8 cellular contexts compared by ENCODE assay signal in genomic region chr2:119174216-119174992, GRCh38. TPM values are rescaled to one million over a fixed set of nuclear protein-coding genes. Genes with fewer than 3 reads are reported as not detected.
DNase-seq lines count a peak whose midpoint lies in the region; ATAC-seq and TF ChIP-seq lines count a peak whose summit lies in the region.

No MANE protein-coding gene starts in this region.

- H2BK12ac ChIP-seq in trophoblast cell (ENCODE audit: low read length) = no peak overlapping the region

- H3K27me3 ChIP-seq in esophagus muscularis mucosa = peaks cover 0 to 13% (median 0%) of the 10 kb centered on the region in 4 donors
- peaks cover 2% of the 10 kb centered on the region for H3K27me3 ChIP-seq in trophoblast cell (ENCODE audit: insufficient read depth, low read length)

- H3K36me3 Mint-ChIP-seq in activated CD8-positive, alpha-beta memory T cell treated with anti-CD3 and anti-CD28 coated beads, Interleukin-2, amount 10 ng/mL, durations not matched to agents 7 days and 5 days = no peaks in the 10 kb centered on the region

- 85% methylated on average over 13 of the region's 22 CpGs for WGBS in esophagus muscularis mucosa
- no CpG with 5 or more reads among the region's 22 CpGs for WGBS in trophoblast cell (ENCODE audit: extremely low coverage, insufficient coverage, insufficient read length)

- peak; percentile 20 to 49 (median 27) for TF ChIP-seq CTCF in esophagus muscularis mucosa (IDR thresholded peaks at IDR 0.05)

- no peak overlapping the region for H3K18ac ChIP-seq in trophoblast cell (ENCODE audit: low read length)

- no peak overlapping the region for H3K4me3 ChIP-seq in esophagus muscularis mucosa
- no peak overlapping the region for H3K4me3 ChIP-seq in trophoblast cell (ENCODE audit: low read depth, low read length)

- H3K9me3 ChIP-seq in esophagus muscularis mucosa (no peaks in the 10 kb centered on the region), trophoblast cell (ENCODE audit: insufficient read depth, low read depth, low read length) (peaks cover 6% of the 10 kb centered on the region)

- no peak for TF ChIP-seq POLR2A in esophagus muscularis mucosa (IDR thresholded peaks at IDR 0.05; ENCODE audit: low read depth)

- no peak overlapping the region for H4K8ac ChIP-seq in trophoblast cell (ENCODE audit: low read depth, low read length)

- H2BK5ac ChIP-seq in trophoblast cell (ENCODE audit: low read depth, low read length, poor library complexity) = no peak overlapping the region

- H4K12ac ChIP-seq in trophoblast cell (ENCODE audit: low read depth, low read length) = no peak overlapping the region

- no peaks in the 10 kb centered on the region for H3K27me3 Mint-ChIP-seq in activated CD8-positive, alpha-beta memory T cell treated with anti-CD3 and anti-CD28 coated beads, Interleukin-2, amount 10 ng/mL, durations not matched to agents 7 days and 5 days

- H3K27ac ChIP-seq in esophagus muscularis mucosa (replicated peaks in 1 of 4) = no peak overlapping the region
- H3K27ac ChIP-seq in trophoblast cell (ENCODE audit: low read depth, low read length) = no peak overlapping the region

- H3K4ac ChIP-seq in trophoblast cell (ENCODE audit: low read depth, low read length) = no peak overlapping the region

- no peaks in the 10 kb centered on the region for H3K79me1 ChIP-seq in trophoblast cell (ENCODE audit: low read length)

- no peak overlapping the region for H3K9ac ChIP-seq in trophoblast cell (ENCODE audit: low read length)

- no peak overlapping the region for H2BK120ac ChIP-seq in trophoblast cell (ENCODE audit: insufficient read depth, low read length, poor library complexity)

- H3K14ac ChIP-seq in trophoblast cell (ENCODE audit: low read length) = no peak overlapping the region

- CTCF ChIA-PET in activated CD8-positive, alpha-beta memory T cell treated with anti-CD3 and anti-CD28 coated beads, Interleukin-2, amount 10 ng/mL, durations not matched to agents 7 days and 5 days (lab: Charles Lee) = interaction anchor here (1.2 to 2.3 kb wide), 2 partner anchors 293 kb away, joined by 3 to 10 read pairs; no protein-coding TSS in a partner anchor

- H3K4me1 Mint-ChIP-seq in activated CD8-positive, alpha-beta memory T cell treated with anti-CD3 and anti-CD28 coated beads, Interleukin-2, amount 10 ng/mL, durations not matched to agents 7 days and 5 days = no peaks in the 10 kb centered on the region

- H4K91ac ChIP-seq in trophoblast cell (ENCODE audit: low read depth, low read length) = no peak overlapping the region

- no peak overlapping the region for H3K4me3 Mint-ChIP-seq in activated CD8-positive, alpha-beta memory T cell treated with anti-CD3 and anti-CD28 coated beads, Interleukin-2, amount 10 ng/mL, durations not matched to agents 7 days and 5 days

- H3K27ac Mint-ChIP-seq in activated CD8-positive, alpha-beta memory T cell treated with anti-CD3 and anti-CD28 coated beads, Interleukin-2, amount 10 ng/mL, durations not matched to agents 7 days and 5 days = no peak overlapping the region

- H2AK5ac ChIP-seq in trophoblast cell (ENCODE audit: low read length) = no peak overlapping the region

- H3K36me3 ChIP-seq in esophagus muscularis mucosa (no peaks in the 10 kb centered on the region), trophoblast cell (ENCODE audit: control insufficient read depth in 1 of 2, insufficient read depth in 2 of 2, low read length in 2 of 2) (no peaks in the 10 kb centered on the region)

- H3K4me2 ChIP-seq in trophoblast cell (ENCODE audit: low read length) = no peak overlapping the region

- intact Hi-C loops in esophagus muscularis mucosa (cut with DNase I) = no loop called here

- TF ChIP-seq EP300 in esophagus muscularis mucosa (IDR thresholded peaks at IDR 0.05) = no peak

- H3K9me3 Mint-ChIP-seq in activated CD8-positive, alpha-beta memory T cell treated with anti-CD3 and anti-CD28 coated beads, Interleukin-2, amount 10 ng/mL, durations not matched to agents 7 days and 5 days (ENCODE audit: low read depth) = no peaks in the 10 kb centered on the region

- no peaks in the 10 kb centered on the region for H3K79me2 ChIP-seq in trophoblast cell (ENCODE audit: control insufficient read depth, insufficient read depth, low read length, poor library complexity)

- H3K23ac ChIP-seq in trophoblast cell (ENCODE audit: low read length) = no peak overlapping the region

- peak; percentile 53 for ATAC-seq in HG02610 (IDR thresholded peaks at IDR 0.05; ENCODE audit: unreplicated experiment)
- no peak for ATAC-seq in activated CD8-positive, alpha-beta memory T cell treated with anti-CD3 and anti-CD28 coated beads, Interleukin-2, amount 10 ng/mL, durations not matched to agents 7 days and 5 days

- peak overlapping the region; percentile 6 for H2AFZ ChIP-seq in trophoblast cell (ENCODE audit: insufficient read depth, low read length, poor library complexity)

- DNase-seq in DMS 273 (lab: John Stamatoyannopoulos, UW; ENCODE audit: unreplicated experiment) (peak; percentile 82), DMS 273 treated with DMSO at 0.1 percent for 48 hours (lab: John Stamatoyannopoulos, UW) (no peak), NCI-H526 treated with DMSO at 0.1 percent for 48 hours (lab: John Stamatoyannopoulos, UW) (peak; percentile 34), esophagus muscularis mucosa (ENCODE audit: extremely low spot score) (no peak), trophoblast cell (peak; percentile 42 to 68), HPDE6-E6E7 (ENCODE audit: extremely low spot score) (no peak)
- DNase-seq in activated CD8-positive, alpha-beta memory T cell treated with anti-CD3 and anti-CD28 coated beads, Interleukin-2, amount 10 ng/mL, durations not matched to agents 7 days and 5 days = peak; percentile 52

- no peaks in the 10 kb centered on the region for H3K4me1 ChIP-seq in esophagus muscularis mucosa
- H3K4me1 ChIP-seq in trophoblast cell (ENCODE audit: control insufficient read depth in 1 of 2, insufficient read depth in 2 of 2, low read length in 2 of 2) = no peaks in the 10 kb centered on the region

RNA-seq across cellular contexts. Expression of gene C1QL2, which starts 15.9 kb away (rescaled TPM):
- total RNA-seq in activated CD8-positive, alpha-beta memory T cell treated with anti-CD3 and anti-CD28 coated beads, Interleukin-2, amount 10 ng/mL, durations not matched to agents 7 days and 5 days = not detected
- not detected for total RNA-seq in esophagus muscularis mucosa
- 0.01 TPM in 1 of 2 replicates, not detected in the other for polyA plus RNA-seq in trophoblast cell (2013)

RNA-seq across cellular contexts. Expression of gene STEAP3, which starts 49.2 kb away (rescaled TPM):
- under 1 TPM; 0.15 to 0.68 TPM for total RNA-seq in activated CD8-positive, alpha-beta memory T cell treated with anti-CD3 and anti-CD28 coated beads, Interleukin-2, amount 10 ng/mL, durations not matched to agents 7 days and 5 days
- total RNA-seq in esophagus muscularis mucosa = 1 to 10 TPM; 2.5 to 5.9 (median 5.2) TPM
- polyA plus RNA-seq in trophoblast cell (2013) = 2.0 and 2.2 TPM in 2 replicates

Comparison
In these comparisons a context has a peak if more than half of its experiments do, and no peak if none do; other contexts are left out.
1. DNase-seq: peak in DMS 273 (single experiment), NCI-H526 treated with DMSO at 0.1 percent for 48 hours (single experiment), activated CD8-positive, alpha-beta memory T cell treated with anti-CD3 and anti-CD28 coated beads, Interleukin-2, amount 10 ng/mL, durations not matched to agents 7 days and 5 days (single experiment) and trophoblast cell (2 of 2); none in DMS 273 treated with DMSO at 0.1 percent for 48 hours (single experiment), esophagus muscularis mucosa (single experiment) and HPDE6-E6E7 (single experiment).